ENCODE assay signal across 21 cellular contexts in the genomic region with DNA sequence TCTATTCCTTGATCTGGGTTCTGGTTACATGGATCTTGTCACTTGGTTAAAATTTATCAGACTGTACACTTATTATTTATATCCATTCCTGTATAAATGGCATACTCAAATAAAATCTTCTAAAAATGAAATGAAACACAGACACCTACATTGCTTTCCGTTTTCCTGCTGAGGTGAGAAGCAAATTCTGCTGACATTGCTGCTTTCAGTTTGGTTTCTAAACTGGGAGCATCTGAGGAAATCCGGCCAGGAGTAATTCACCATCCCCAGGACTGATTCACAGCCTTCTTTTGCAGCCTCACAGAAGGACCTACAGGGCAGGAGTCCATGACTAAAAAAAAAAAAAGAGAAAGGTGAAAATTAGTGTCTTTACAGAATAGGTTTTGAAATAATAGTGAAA.
A peak's percentile ranks its signal among the peaks of the same experiment; 100 is the strongest.
DNase-seq lines count a peak whose midpoint lies in the region; ATAC-seq and TF ChIP-seq lines count a peak whose summit lies in the region.
"Had no signal": no experiment of that assay in that cellular context is flagged by ENCODE, and none has a peak within 500 bp of the region (broad histone marks: within the 10 kb centered on the region; RNA-seq: fewer than 3 reads in every experiment).

No MANE protein-coding gene starts in this region.

- H3K27ac ChIP-seq in IMR-90 (ENCODE audit: insufficient read depth, low read length) (no peak overlapping the region), liver (ENCODE audit: low read depth in 1 of 2, low read length in 2 of 2) (no peak overlapping the region)
- H3K27ac ChIP-seq: brain microvascular endothelial cell, Peyer's patch, tibial artery had no signal

- H3K23ac ChIP-seq in IMR-90 (ENCODE audit: low read depth, low read length) = no peak overlapping the region

- H2BK20ac ChIP-seq in IMR-90 (ENCODE audit: low read depth, low read length) = no peak overlapping the region

- no CpG with 5 or more reads among the region's 2 CpGs for WGBS in IMR-90 (ENCODE audit: extremely low coverage in 2 of 2, insufficient read length in 1 of 2), 2 experiments
- 28% methylated on average over 2 of the region's 2 CpGs for WGBS in liver

- ATAC-seq in IMR-90 (ENCODE audit: low read depth) (no peak), HG02571 (IDR thresholded peaks at IDR 0.05; ENCODE audit: unreplicated experiment) (no peak), GM21381 (IDR thresholded peaks at IDR 0.05; ENCODE audit: unreplicated experiment) (no peak)
- ATAC-seq in activated T-helper 17 cell treated with anti-CD3 and anti-CD28 coated beads, Interleukin-2, amount 50 U/mL, for 72 hours (replicated peaks) = no peak
- ATAC-seq: activated CD4-positive, alpha-beta T cell treated with anti-CD3 and anti-CD28 coated beads for 36 hours had no signal

- H2AK9ac ChIP-seq in IMR-90 (replicated peaks; ENCODE audit: low read depth, low read length, poor library complexity) = no peak overlapping the region

- no peak for TF ChIP-seq POLR2A in IMR-90 (IDR thresholded peaks at IDR 0.05; ENCODE audit: low read depth, low read length)

- H3K36me3 ChIP-seq in IMR-90 (ENCODE audit: control insufficient read depth, insufficient read depth, low read length) = no peaks in the 10 kb centered on the region
- no peaks in the 10 kb centered on the region for H3K36me3 ChIP-seq in liver (ENCODE audit: control insufficient read depth in 4 of 4, insufficient read depth in 3 of 4, low read depth in 1 of 4, low read length in 3 of 4)
- H3K36me3 ChIP-seq: brain microvascular endothelial cell, Peyer's patch, tibial artery had no signal

- no peaks in the 10 kb centered on the region for H3K9me3 Mint-ChIP-seq in activated T-helper 17 cell treated with anti-CD3 and anti-CD28 coated beads, Interleukin-2, amount 50 U/mL, for 72 hours
- H3K9me3 Mint-ChIP-seq: activated T-helper 2 cell treated with anti-CD3 and anti-CD28 coated beads, Interferon-gamma antibody, Interleukin-2, Interleukin-4, amounts not matched to agents 10 μg/mL and 5 μg/mL and 100 μg/mL, durations not matched to agents 14 hours and 24 hours and 36 hours had no signal

- peak overlapping the region; percentile 20 for H3K4me3 Mint-ChIP-seq in activated T-helper 17 cell treated with anti-CD3 and anti-CD28 coated beads, Interleukin-2, amount 50 U/mL, for 72 hours
- H3K4me3 Mint-ChIP-seq: activated CD4-positive, alpha-beta T cell treated with anti-CD3 and anti-CD28 coated beads for 36 hours; naive B cell had no signal

- in situ Hi-C loops in IMR-90 (cut with MboI; ENCODE audit: low sequenced_read_pairs) = no loop called here

- H3K56ac ChIP-seq in IMR-90 (ENCODE audit: extremely low read depth, insufficient read depth, low read length) = no peak overlapping the region

- no peak overlapping the region for H2AFZ ChIP-seq in IMR-90 (replicated peaks; ENCODE audit: low read length, poor library complexity)

- no peak for TF ChIP-seq RAD21 in IMR-90 (IDR thresholded peaks at IDR 0.05; ENCODE audit: low read length)
- TF ChIP-seq RAD21 in liver (IDR thresholded peaks at IDR 0.05) = peak in 1 of 2 donors; percentile 7

- no peak overlapping the region for H4K8ac ChIP-seq in IMR-90 (ENCODE audit: low read depth in 2 of 2, low read length in 2 of 2)

- TF ChIP-seq CTCF in IMR-90 (conservative IDR thresholded peaks at IDR 0.05; ENCODE audit: low read depth, low read length) (no peak), liver (IDR thresholded peaks at IDR 0.05; ENCODE audit: low read depth, low read length, missing input control) (no peak)

- H3K14ac ChIP-seq in IMR-90 (replicated peaks; ENCODE audit: low read depth, low read length) = no peak overlapping the region

- no peaks in the 10 kb centered on the region for H3K79me1 ChIP-seq in IMR-90 (ENCODE audit: low read depth in 1 of 2, low read length in 2 of 2)

- H3K36me3 Mint-ChIP-seq in activated T-helper 17 cell treated with anti-CD3 and anti-CD28 coated beads, Interleukin-2, amount 50 U/mL, for 72 hours (ENCODE audit: low read depth) = no peaks in the 10 kb centered on the region

- dilution Hi-C loops in IMR-90 (cut with HindIII; ENCODE audit: low sequenced_read_pairs, unreplicated experiment) = no loop called here

- DNase-seq in DMS53 (lab: John Stamatoyannopoulos, UW) (peak; percentile 53), IMR-90 (no peak), amygdala (lab: John Stamatoyannopoulos, UW) (no peak)
- DNase-seq: activated CD4-positive, alpha-beta T cell treated with anti-CD3 and anti-CD28 coated beads for 36 hours; brain microvascular endothelial cell; cortex of kidney; GF-D8; H7; MV-4-11; naive B cell; NCI-H2107; NCI-H748 treated with DMSO at 0.1 percent for 48 hours; Peyer's patch; stimulated activated CD4-positive, alpha-beta T cell treated with anti-CD3 and anti-CD28 coated beads, Interleukin-1b, Interleukin-23, amount 100 ng/mL, for 48 hours; stimulated activated naive CD4-positive, alpha-beta T cell treated with Interleukin-2 at 50 U/mL for 16 hours; tibial artery had no signal

- BruUV-seq in IMR-90 (replicated peaks; lab: Mats Ljungman, UMichigan) = no TSS peak

- no peaks in the 10 kb centered on the region for H4K20me1 ChIP-seq in IMR-90 (ENCODE audit: insufficient read depth, low read length)

- H3K27ac Mint-ChIP-seq in activated T-helper 17 cell treated with anti-CD3 and anti-CD28 coated beads, Interleukin-2, amount 50 U/mL, for 72 hours = no peak overlapping the region
- H3K27ac Mint-ChIP-seq: activated CD4-positive, alpha-beta T cell treated with anti-CD3 and anti-CD28 coated beads for 36 hours; activated T-helper 2 cell treated with anti-CD3 and anti-CD28 coated beads, Interferon-gamma antibody, Interleukin-2, Interleukin-4, amounts not matched to agents 10 μg/mL and 5 μg/mL and 100 μg/mL, durations not matched to agents 14 hours and 24 hours and 36 hours; naive B cell had no signal

- no peak overlapping the region for H4K91ac ChIP-seq in IMR-90 (ENCODE audit: insufficient read depth, low read depth, low read length)

- H2AK5ac ChIP-seq in IMR-90 (ENCODE audit: low read depth, low read length) = no peak overlapping the region

- H3K18ac ChIP-seq in IMR-90 (ENCODE audit: low read depth, low read length) = no peak overlapping the region

- POLR2A ChIA-PET in IMR-90 (lab: Charles Lee; ENCODE audit: unreplicated experiment) = no interaction called here

- H3K9ac ChIP-seq in IMR-90 (ENCODE audit: low read depth, low read length) = no peak overlapping the region
- H3K9ac ChIP-seq in liver (ENCODE audit: low read depth in 1 of 2, low read length in 2 of 2) = no peak overlapping the region

- no peak overlapping the region for H3K4ac ChIP-seq in IMR-90 (ENCODE audit: low read depth, low read length)

- H3K4me1 Mint-ChIP-seq in activated T-helper 17 cell treated with anti-CD3 and anti-CD28 coated beads, Interleukin-2, amount 50 U/mL, for 72 hours = no peaks in the 10 kb centered on the region
- H3K4me1 Mint-ChIP-seq: naive B cell had no signal

- H3K4me1 ChIP-seq in IMR-90 (ENCODE audit: control insufficient read depth, insufficient read depth, low read length) (peaks cover 2% of the 10 kb centered on the region; the same call in 1 of the 2 replicates), liver (ENCODE audit: control insufficient read depth in 4 of 4, insufficient read depth in 4 of 4, low read length in 3 of 4) (no peaks in the 10 kb centered on the region)
- H3K4me1 ChIP-seq: Peyer's patch had no signal

- intact Hi-C loops in IMR-90 (cut with micrococcal nuclease) = no loop called here

- no peak overlapping the region for H2BK120ac ChIP-seq in IMR-90 (ENCODE audit: low read depth, low read length)

- H2BK15ac ChIP-seq in IMR-90 (ENCODE audit: low read depth, low read length) = no peak overlapping the region

- H3K4me2 ChIP-seq in IMR-90 (ENCODE audit: low read depth, low read length) = peak overlapping the region; percentile 10; the same call in 1 of the 2 replicates

- H3K27me3 Mint-ChIP-seq in activated T-helper 17 cell treated with anti-CD3 and anti-CD28 coated beads, Interleukin-2, amount 50 U/mL, for 72 hours = no peaks in the 10 kb centered on the region
- H3K27me3 Mint-ChIP-seq: naive B cell had no signal

- H3K4me3 ChIP-seq in IMR-90 (ENCODE audit: insufficient read depth, low read depth, low read length) (no peak overlapping the region; the same call in 1 of the 2 replicates), liver (ENCODE audit: low read depth in 1 of 3, low read length in 3 of 3) (peak overlapping the region; percentile 29 to 53 (median 37))
- H3K4me3 ChIP-seq: Peyer's patch, tibial artery had no signal

- H3K9me3 ChIP-seq in IMR-90 (ENCODE audit: control insufficient read depth, insufficient read depth, low read length) (no peaks in the 10 kb centered on the region), liver (ENCODE audit: control insufficient read depth in 4 of 4, low read length in 3 of 4) (peaks cover 0 to 3% (median 2%) of the 10 kb centered on the region in 4 donors)
- H3K9me3 ChIP-seq: Peyer's patch had no signal

- no peak overlapping the region for H2BK5ac ChIP-seq in IMR-90 (ENCODE audit: low read depth, low read length, poor library complexity, severe bottlenecking)

- no peak overlapping the region for H4K5ac ChIP-seq in IMR-90 (ENCODE audit: low read depth, low read length)

- H3K9me1 ChIP-seq in IMR-90 (ENCODE audit: insufficient read depth, low read length) = no peaks in the 10 kb centered on the region

- CTCF ChIA-PET in IMR-90 (lab: Yijun Ruan, JAX) = interaction anchor here (0.6 kb wide), 1 partner anchor 12 kb away, joined by 3 read pairs; no protein-coding TSS in a partner anchor

- H3K27me3 ChIP-seq in IMR-90 (ENCODE audit: control insufficient read depth, insufficient read depth, low read length) (no peaks in the 10 kb centered on the region), liver (ENCODE audit: control insufficient read depth in 4 of 4, insufficient read depth in 4 of 4, low read length in 3 of 4) (no peaks in the 10 kb centered on the region)
- H3K27me3 ChIP-seq: brain microvascular endothelial cell, Peyer's patch, tibial artery had no signal

TF ChIP-seq in liver, 16 proteins besides CTCF, POLR2A, EP300 and RAD21 (continues in another document):
- TF ChIP-seq, protein P1, sequence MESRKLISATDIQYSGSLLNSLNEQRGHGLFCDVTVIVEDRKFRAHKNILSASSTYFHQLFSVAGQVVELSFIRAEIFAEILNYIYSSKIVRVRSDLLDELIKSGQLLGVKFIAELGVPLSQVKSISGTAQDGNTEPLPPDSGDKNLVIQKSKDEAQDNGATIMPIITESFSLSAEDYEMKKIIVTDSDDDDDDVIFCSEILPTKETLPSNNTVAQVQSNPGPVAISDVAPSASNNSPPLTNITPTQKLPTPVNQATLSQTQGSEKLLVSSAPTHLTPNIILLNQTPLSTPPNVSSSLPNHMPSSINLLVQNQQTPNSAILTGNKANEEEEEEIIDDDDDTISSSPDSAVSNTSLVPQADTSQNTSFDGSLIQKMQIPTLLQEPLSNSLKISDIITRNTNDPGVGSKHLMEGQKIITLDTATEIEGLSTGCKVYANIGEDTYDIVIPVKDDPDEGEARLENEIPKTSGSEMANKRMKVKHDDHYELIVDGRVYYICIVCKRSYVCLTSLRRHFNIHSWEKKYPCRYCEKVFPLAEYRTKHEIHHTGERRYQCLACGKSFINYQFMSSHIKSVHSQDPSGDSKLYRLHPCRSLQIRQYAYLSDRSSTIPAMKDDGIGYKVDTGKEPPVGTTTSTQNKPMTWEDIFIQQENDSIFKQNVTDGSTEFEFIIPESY (IDR thresholded peaks at IDR 0.05) = no peak
- TF ChIP-seq, protein P2, sequence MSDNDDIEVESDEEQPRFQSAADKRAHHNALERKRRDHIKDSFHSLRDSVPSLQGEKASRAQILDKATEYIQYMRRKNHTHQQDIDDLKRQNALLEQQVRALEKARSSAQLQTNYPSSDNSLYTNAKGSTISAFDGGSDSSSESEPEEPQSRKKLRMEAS (IDR thresholded peaks at IDR 0.05) = no peak
